Comparison of ENCODE assay signal across 1 cellular context in the genomic region with DNA sequence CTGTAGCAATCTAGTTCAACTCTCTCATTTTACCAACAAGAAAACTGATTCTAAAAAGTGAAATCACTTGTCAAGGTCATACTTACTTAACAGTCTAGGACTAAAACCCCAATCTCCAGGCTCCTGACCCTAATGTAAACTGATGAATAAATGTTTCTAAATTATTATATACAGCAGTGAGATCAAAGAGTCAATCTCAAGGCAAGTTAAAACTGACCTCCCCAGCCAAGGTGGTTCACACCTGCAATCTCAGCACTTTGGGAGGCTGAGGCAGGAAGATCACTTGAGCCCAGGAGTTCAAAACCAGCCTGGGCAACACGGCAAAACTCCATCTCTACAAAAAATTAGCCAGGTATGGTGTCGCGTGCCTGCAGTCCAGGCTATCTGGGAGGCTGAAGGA.
TF ChIP-seq lines count a peak whose summit lies in the region.

No MANE protein-coding gene starts in this region.

TF ChIP-seq in K562, 482 proteins besides CTCF, POLR2A, EP300 and RAD21 (continued from another document):
- TF ChIP-seq, protein P1, sequence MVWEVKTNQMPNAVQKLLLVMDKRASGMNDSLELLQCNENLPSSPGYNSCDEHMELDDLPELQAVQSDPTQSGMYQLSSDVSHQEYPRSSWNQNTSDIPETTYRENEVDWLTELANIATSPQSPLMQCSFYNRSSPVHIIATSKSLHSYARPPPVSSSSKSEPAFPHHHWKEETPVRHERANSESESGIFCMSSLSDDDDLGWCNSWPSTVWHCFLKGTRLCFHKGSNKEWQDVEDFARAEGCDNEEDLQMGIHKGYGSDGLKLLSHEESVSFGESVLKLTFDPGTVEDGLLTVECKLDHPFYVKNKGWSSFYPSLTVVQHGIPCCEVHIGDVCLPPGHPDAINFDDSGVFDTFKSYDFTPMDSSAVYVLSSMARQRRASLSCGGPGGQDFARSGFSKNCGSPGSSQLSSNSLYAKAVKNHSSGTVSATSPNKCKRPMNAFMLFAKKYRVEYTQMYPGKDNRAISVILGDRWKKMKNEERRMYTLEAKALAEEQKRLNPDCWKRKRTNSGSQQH (CRISPR knock-in tag; IDR thresholded peaks at IDR 0.05): no peak
- TF ChIP-seq, protein P2, sequence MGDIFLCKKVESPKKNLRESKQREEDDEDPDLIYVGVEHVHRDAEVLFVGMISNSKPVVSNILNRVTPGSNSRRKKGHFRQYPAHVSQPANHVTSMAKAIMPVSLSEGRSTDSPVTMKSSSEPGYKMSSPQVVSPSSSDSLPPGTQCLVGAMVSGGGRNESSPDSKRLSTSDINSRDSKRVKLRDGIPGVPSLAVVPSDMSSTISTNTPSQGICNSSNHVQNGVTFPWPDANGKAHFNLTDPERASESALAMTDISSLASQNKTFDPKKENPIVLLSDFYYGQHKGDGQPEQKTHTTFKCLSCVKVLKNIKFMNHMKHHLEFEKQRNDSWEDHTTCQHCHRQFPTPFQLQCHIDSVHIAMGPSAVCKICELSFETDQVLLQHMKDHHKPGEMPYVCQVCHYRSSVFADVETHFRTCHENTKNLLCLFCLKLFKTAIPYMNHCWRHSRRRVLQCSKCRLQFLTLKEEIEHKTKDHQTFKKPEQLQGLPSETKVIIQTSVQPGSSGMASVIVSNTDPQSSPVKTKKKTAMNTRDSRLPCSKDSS (IDR thresholded peaks at IDR 0.05; ENCODE audit: low read depth, partially characterized antibody): no peak
